Comparison of ENCODE assay signal across 27 cellular contexts in genomic region chr1:151875419-151876097, GRCh38. TPM values are rescaled to one million over a fixed set of nuclear protein-coding genes. Genes with fewer than 3 reads are reported as not detected.
DNase-seq lines count a peak whose midpoint lies in the region; ATAC-seq and TF ChIP-seq lines count a peak whose summit lies in the region.
"Had no signal": no experiment of that assay in that cellular context is flagged by ENCODE, and none has a peak within 500 bp of the region (broad histone marks: within the 10 kb centered on the region; RNA-seq: fewer than 3 reads in every experiment).

No MANE protein-coding gene starts in this region.

- H3K27ac Mint-ChIP-seq in activated naive CD8-positive, alpha-beta T cell: peak overlapping the region; percentile 81
- H3K27ac Mint-ChIP-seq in activated naive CD8-positive, alpha-beta T cell treated with anti-CD3 and anti-CD28 coated beads, Interleukin-2, amount 50 U/mL, for 24 hours: no peak overlapping the region

- no peaks in the 10 kb centered on the region for H3K27me3 Mint-ChIP-seq in activated naive CD8-positive, alpha-beta T cell
- no peaks in the 10 kb centered on the region for H3K27me3 Mint-ChIP-seq in activated naive CD8-positive, alpha-beta T cell treated with anti-CD3 and anti-CD28 coated beads, Interleukin-2, amount 50 U/mL, for 24 hours

- no peak for ATAC-seq in activated naive CD8-positive, alpha-beta T cell treated with anti-CD3 and anti-CD28 coated beads, Interleukin-2, amount 50 U/mL, for 24 hours
- no peak for ATAC-seq in HG03196 (IDR thresholded peaks at IDR 0.05; ENCODE audit: unreplicated experiment)
- ATAC-seq: HCT116, Right ventricle myocardium inferior had no signal

- TF ChIP-seq EP300 in tibial nerve (IDR thresholded peaks at IDR 0.05): no peak

- peaks cover 3% of the 10 kb centered on the region for H3K36me3 Mint-ChIP-seq in activated naive CD8-positive, alpha-beta T cell
- peaks cover 21% of the 10 kb centered on the region for H3K36me3 Mint-ChIP-seq in activated naive CD8-positive, alpha-beta T cell treated with anti-CD3 and anti-CD28 coated beads, Interleukin-2, amount 50 U/mL, for 24 hours (ENCODE audit: low read depth)

- no peaks in the 10 kb centered on the region for H3K9me3 Mint-ChIP-seq in activated naive CD8-positive, alpha-beta T cell (ENCODE audit: low read depth)
- H3K9me3 Mint-ChIP-seq in activated naive CD8-positive, alpha-beta T cell treated with anti-CD3 and anti-CD28 coated beads, Interleukin-2, amount 50 U/mL, for 24 hours: no peaks in the 10 kb centered on the region

- H3K27me3 ChIP-seq in adipocyte (replicated peaks; ENCODE audit: control insufficient read depth, insufficient read depth, low read length) (no peaks in the 10 kb centered on the region), tibial nerve (no peaks in the 10 kb centered on the region)
- H3K27me3 ChIP-seq: BLaER1, SJSA1 had no signal

- no peak overlapping the region for H3K27ac ChIP-seq in tibial nerve
- H3K27ac ChIP-seq: BLaER1, PC-9, SJSA1 had no signal

- peaks cover 15% of the 10 kb centered on the region for H3K4me1 Mint-ChIP-seq in activated naive CD8-positive, alpha-beta T cell (ENCODE audit: low read depth)
- H3K4me1 Mint-ChIP-seq in activated naive CD8-positive, alpha-beta T cell treated with anti-CD3 and anti-CD28 coated beads, Interleukin-2, amount 50 U/mL, for 24 hours: peaks cover 13% of the 10 kb centered on the region

- DNase-seq in activated naive CD8-positive, alpha-beta T cell treated with anti-CD3 and anti-CD28 coated beads, Interleukin-2, amount 50 U/mL, for 24 hours: no peak
- DNase-seq in NCI-H526 treated with DMSO at 0.1 percent for 48 hours (lab: John Stamatoyannopoulos, UW) (peak; percentile 31), adipocyte (ENCODE audit: low read depth) (peak; percentile 15), tibial nerve (ENCODE audit: low spot score in 2 of 2) (no peak), DMS153 treated with DMSO at 0.1 percent for 48 hours (lab: John Stamatoyannopoulos, UW; ENCODE audit: unreplicated experiment) (no peak), NCI-H69 (lab: John Stamatoyannopoulos, UW) (no peak)
- DNase-seq: Calu3, DND-41, MV-4-11, NCI-H1105, NCI-H1436 treated with DMSO at 0.1 percent for 48 hours, NCI-H187 treated with DMSO at 0.1 percent for 48 hours, NCI-H345, NCI-H510A treated with DMSO at 0.1 percent for 48 hours, NCI-H774, PC-9 had no signal

- H3K36me3 ChIP-seq in adipocyte (ENCODE audit: control insufficient read depth, insufficient read depth, low read length, severe bottlenecking) (peaks cover 17% of the 10 kb centered on the region), tibial nerve (peaks cover 0 to 42% (median 0%) of the 10 kb centered on the region in 3 donors)
- H3K36me3 ChIP-seq: BLaER1 had no signal

- no peak for TF ChIP-seq POLR2A in tibial nerve (IDR thresholded peaks at IDR 0.05)

- TF ChIP-seq CTCF in tibial nerve (IDR thresholded peaks at IDR 0.05): no peak

- no peak overlapping the region for H3K9ac ChIP-seq in adipocyte (ENCODE audit: low read length)
- H3K9ac ChIP-seq: BLaER1 had no signal

- H3K4me3 ChIP-seq in adipocyte (ENCODE audit: low read length) (no peak overlapping the region), tibial nerve (no peak overlapping the region)
- H3K4me3 ChIP-seq: BLaER1, PC-9, SJSA1 had no signal

- H3K4me1 ChIP-seq in adipocyte (ENCODE audit: control insufficient read depth, insufficient read depth, low read length) (no peaks in the 10 kb centered on the region), tibial nerve (no peaks in the 10 kb centered on the region)
- H3K4me1 ChIP-seq: SJSA1 had no signal

- WGBS in tibial nerve, 2 donors: 89 to 93% methylated on average over 1 of the region's 1 CpG

- H3K4me3 Mint-ChIP-seq in activated naive CD8-positive, alpha-beta T cell: no peak overlapping the region
- H3K4me3 Mint-ChIP-seq in activated naive CD8-positive, alpha-beta T cell treated with anti-CD3 and anti-CD28 coated beads, Interleukin-2, amount 50 U/mL, for 24 hours: no peak overlapping the region

- H3K9me3 ChIP-seq in adipocyte (ENCODE audit: control insufficient read depth, low read length): no peaks in the 10 kb centered on the region
- no peaks in the 10 kb centered on the region for H3K9me3 ChIP-seq in tibial nerve
- H3K9me3 ChIP-seq: BLaER1, SJSA1 had no signal

RNA-seq across cellular contexts. Expression of gene THEM5, which starts 22.0 kb away (rescaled TPM):
- not detected for total RNA-seq in tibial nerve
- total RNA-seq: Calu3, H4, HT-29, LHCN-M2, MCF 10A, PC-9, Right ventricle myocardium inferior, RPMI7951, SJSA1 had no signal

RNA-seq across cellular contexts. Expression of gene THEM4, which starts 33.8 kb away (rescaled TPM):
- 10 to 100 TPM; 17.7 to 48.6 (median 32.3) TPM for total RNA-seq in tibial nerve

RNA-seq across cellular contexts. Expression of gene C2CD4D, which starts 35.9 kb away (rescaled TPM):
- 1 to 10 TPM in 2 of 4 donors, not detected in 2; 2.2 to 3.9 TPM for total RNA-seq in tibial nerve
- total RNA-seq: H4, LHCN-M2, MCF 10A, Right ventricle myocardium inferior, RPMI7951, SJSA1 had no signal

RNA-seq across cellular contexts. Expression of gene RORC, which starts 44.0 kb away (rescaled TPM):
- under 1 TPM in 2 of 4 donors, not detected in 2; 0.21 to 0.90 TPM for total RNA-seq in tibial nerve
- total RNA-seq: LHCN-M2, RPMI7951, SJSA1 had no signal

Comparison
In these comparisons a context has a peak if more than half of its experiments do, and no peak if none do; other contexts are left out.
1. DNase-seq: peak in NCI-H526 treated with DMSO at 0.1 percent for 48 hours (single experiment) and adipocyte (single experiment); none in activated naive CD8-positive, alpha-beta T cell treated with anti-CD3 and anti-CD28 coated beads, Interleukin-2, amount 50 U/mL, for 24 hours (single experiment), tibial nerve (0 of 2), DMS153 treated with DMSO at 0.1 percent for 48 hours (single experiment) and NCI-H69 (single experiment).